Comparison of ENCODE assay signal across 31 cellular contexts in genomic region chr6:105886066-105886811, GRCh38.
A peak's percentile ranks its signal among the peaks of the same experiment; 100 is the strongest.
DNase-seq lines count a peak whose midpoint lies in the region; ATAC-seq and TF ChIP-seq lines count a peak whose summit lies in the region.
"Had no signal": no experiment of that assay in that cellular context is flagged by ENCODE, and none has a peak within 500 bp of the region (broad histone marks: within the 10 kb centered on the region; RNA-seq: fewer than 3 reads in every experiment).

No MANE protein-coding gene starts in this region.

- H3K36me3 ChIP-seq in body of pancreas (replicated peaks in 1 of 2; ENCODE audit: insufficient read depth in 1 of 2, low read depth in 2 of 2) = no peaks in the 10 kb centered on the region
- H3K36me3 ChIP-seq: brain microvascular endothelial cell, colonic mucosa, stomach had no signal

- peaks cover 15% of the 10 kb centered on the region for H3K4me1 ChIP-seq in body of pancreas
- H3K4me1 ChIP-seq: colonic mucosa had no signal

- no peaks in the 10 kb centered on the region for H3K27me3 Mint-ChIP-seq in T-helper 2 cell treated with Interferon-gamma antibody and Interleukin-4, amounts not matched to agents 5 μg/mL and 100 μg/mL, for 36 hours (ENCODE audit: low read depth)
- peaks cover 38% of the 10 kb centered on the region for H3K27me3 Mint-ChIP-seq in activated T-cell treated with anti-CD3 and anti-CD28 coated beads, Interleukin-2, amount 50 U/mL, for 72 hours (ENCODE audit: low read depth)
- H3K27me3 Mint-ChIP-seq in CD4-positive, alpha-beta T cell = peaks cover 15% of the 10 kb centered on the region
- H3K27me3 Mint-ChIP-seq: type B pancreatic cell had no signal

- H3K27me3 ChIP-seq in HL-60 (ENCODE audit: insufficient read depth, poor library complexity, severe bottlenecking) (no peaks in the 10 kb centered on the region), body of pancreas (no peaks in the 10 kb centered on the region)
- no peaks in the 10 kb centered on the region for H3K27me3 ChIP-seq in CD4-positive, alpha-beta T cell (ENCODE audit: control insufficient read depth, insufficient read depth, low read length)
- H3K27me3 ChIP-seq: brain microvascular endothelial cell, colonic mucosa, stomach had no signal

- CTCF ChIA-PET in CD4-positive, alpha-beta T cell (lab: Charles Lee) = no interaction called here

- no peaks in the 10 kb centered on the region for H3K36me3 Mint-ChIP-seq in T-helper 2 cell treated with Interferon-gamma antibody and Interleukin-4, amounts not matched to agents 5 μg/mL and 100 μg/mL, for 36 hours (ENCODE audit: low read depth)
- H3K36me3 Mint-ChIP-seq in stimulated activated effector memory CD8-positive, alpha-beta T cell treated with anti-CD3 and anti-CD28 coated beads, Interleukin-12 subunit alpha, Interleukin-12 subunit beta, amount 100 ng/mL, for 72 hours = peaks cover 6% of the 10 kb centered on the region
- no peaks in the 10 kb centered on the region for H3K36me3 Mint-ChIP-seq in activated T-cell treated with anti-CD3 and anti-CD28 coated beads, Interleukin-2, amount 50 U/mL, for 72 hours (ENCODE audit: insufficient read depth in 2 of 2)
- no peaks in the 10 kb centered on the region for H3K36me3 Mint-ChIP-seq in CD4-positive, alpha-beta T cell (ENCODE audit: low read depth)
- H3K36me3 Mint-ChIP-seq: mesothelial cell of epicardium, natural killer cell, T-cell, type B pancreatic cell had no signal

- peak overlapping the region; percentile 22 for H3K4me3 Mint-ChIP-seq in T-helper 2 cell treated with Interferon-gamma antibody and Interleukin-4, amounts not matched to agents 5 μg/mL and 100 μg/mL, for 36 hours
- H3K4me3 Mint-ChIP-seq in stimulated activated effector memory CD8-positive, alpha-beta T cell treated with anti-CD3 and anti-CD28 coated beads, Interleukin-12 subunit alpha, Interleukin-12 subunit beta, amount 100 ng/mL, for 72 hours = no peak overlapping the region
- no peak overlapping the region for H3K4me3 Mint-ChIP-seq in activated T-cell treated with anti-CD3 and anti-CD28 coated beads, Interleukin-2, amount 50 U/mL, for 72 hours
- no peak overlapping the region for H3K4me3 Mint-ChIP-seq in CD4-positive, alpha-beta T cell
- H3K4me3 Mint-ChIP-seq: mesothelial cell of epicardium, natural killer cell, T-cell, type B pancreatic cell had no signal

- TF ChIP-seq POLR2A in body of pancreas (IDR thresholded peaks at IDR 0.05) = no peak

- H3K27ac ChIP-seq in HL-60 (replicated peaks) (0 out of 2 replicates have a peak overlapping the region, but pooled peaks have one; percentile 1), body of pancreas (peak overlapping the region in 1 of 4 donors; percentile 25)
- H3K27ac ChIP-seq in CD4-positive, alpha-beta T cell (ENCODE audit: low read depth, low read length) = no peak overlapping the region
- H3K27ac ChIP-seq: brain microvascular endothelial cell, C4-2B, colonic mucosa, KMS-11, PC-9, stomach, VCaP had no signal

- H3K4me3 ChIP-seq in HL-60 (replicated peaks; ENCODE audit: insufficient read depth, low read length) = no peak overlapping the region
- no peak overlapping the region for H3K4me3 ChIP-seq in body of pancreas
- H3K4me3 ChIP-seq: colonic mucosa, GM12878, PC-9, stomach had no signal

- H3K4me1 Mint-ChIP-seq in T-helper 2 cell treated with Interferon-gamma antibody and Interleukin-4, amounts not matched to agents 5 μg/mL and 100 μg/mL, for 36 hours (ENCODE audit: low read depth) = peaks cover 49% of the 10 kb centered on the region
- peaks cover 42% of the 10 kb centered on the region for H3K4me1 Mint-ChIP-seq in stimulated activated effector memory CD8-positive, alpha-beta T cell treated with anti-CD3 and anti-CD28 coated beads, Interleukin-12 subunit alpha, Interleukin-12 subunit beta, amount 100 ng/mL, for 72 hours
- peaks cover 35% of the 10 kb centered on the region for H3K4me1 Mint-ChIP-seq in activated T-cell treated with anti-CD3 and anti-CD28 coated beads, Interleukin-2, amount 50 U/mL, for 72 hours (ENCODE audit: low read depth)
- H3K4me1 Mint-ChIP-seq in CD4-positive, alpha-beta T cell (ENCODE audit: low read depth) = no peaks in the 10 kb centered on the region
- H3K4me1 Mint-ChIP-seq: mesothelial cell of epicardium had no signal

- TF ChIP-seq CTCF in HL-60 (IDR thresholded peaks at IDR 0.05; ENCODE audit: insufficient read depth, low read length) (no peak), body of pancreas (IDR thresholded peaks at IDR 0.05) (no peak)
- no peak for TF ChIP-seq CTCF in CD4-positive, alpha-beta T cell (IDR thresholded peaks at IDR 0.05)

- intact Hi-C loops in body of pancreas (cut with DNase I) = no loop called here
- intact Hi-C loops in CD4-positive, alpha-beta T cell (cut with DNase I, micrococcal nuclease) = no loop called here

- H3K9me3 ChIP-seq in body of pancreas = no peaks in the 10 kb centered on the region
- no peaks in the 10 kb centered on the region for H3K9me3 ChIP-seq in CD4-positive, alpha-beta T cell (ENCODE audit: control insufficient read depth, low read length)
- H3K9me3 ChIP-seq: colonic mucosa, stomach had no signal

- H3K27ac Mint-ChIP-seq in T-helper 2 cell treated with Interferon-gamma antibody and Interleukin-4, amounts not matched to agents 5 μg/mL and 100 μg/mL, for 36 hours = peak overlapping the region; percentile 38
- peak overlapping the region; percentile 46 for H3K27ac Mint-ChIP-seq in stimulated activated effector memory CD8-positive, alpha-beta T cell treated with anti-CD3 and anti-CD28 coated beads, Interleukin-12 subunit alpha, Interleukin-12 subunit beta, amount 100 ng/mL, for 72 hours
- H3K27ac Mint-ChIP-seq in activated T-cell treated with anti-CD3 and anti-CD28 coated beads, Interleukin-2, amount 50 U/mL, for 72 hours = no peak overlapping the region
- H3K27ac Mint-ChIP-seq in CD4-positive, alpha-beta T cell = no peak overlapping the region
- H3K27ac Mint-ChIP-seq: mesothelial cell of epicardium, natural killer cell, T-cell, type B pancreatic cell had no signal

- 11 to 17% methylated on average over 7 of the region's 7 CpGs for WGBS in body of pancreas, 2 donors

- H3K9me3 Mint-ChIP-seq in T-helper 2 cell treated with Interferon-gamma antibody and Interleukin-4, amounts not matched to agents 5 μg/mL and 100 μg/mL, for 36 hours = no peaks in the 10 kb centered on the region
- H3K9me3 Mint-ChIP-seq in stimulated activated effector memory CD8-positive, alpha-beta T cell treated with anti-CD3 and anti-CD28 coated beads, Interleukin-12 subunit alpha, Interleukin-12 subunit beta, amount 100 ng/mL, for 72 hours = no peaks in the 10 kb centered on the region
- no peaks in the 10 kb centered on the region for H3K9me3 Mint-ChIP-seq in activated T-cell treated with anti-CD3 and anti-CD28 coated beads, Interleukin-2, amount 50 U/mL, for 72 hours
- peaks cover 1% of the 10 kb centered on the region for H3K9me3 Mint-ChIP-seq in CD4-positive, alpha-beta T cell
- H3K9me3 Mint-ChIP-seq: natural killer cell had no signal

- POLR2A ChIA-PET in CD4-positive, alpha-beta T cell (lab: Charles Lee) = no interaction called here

- no peak for DNase-seq in T-helper 2 cell treated with Interferon-gamma antibody and Interleukin-4, amounts not matched to agents 5 μg/mL and 100 μg/mL, for 36 hours (ENCODE audit: low spot score)
- DNase-seq in T-helper 2 cell = no peak
- DNase-seq in HL-60 (ENCODE audit: low read depth in 1 of 2, low spot score in 1 of 2) = no peak
- peak in 2 of 4 donors; percentile 31 to 45 for DNase-seq in body of pancreas
- no peak for DNase-seq in stimulated activated effector memory CD8-positive, alpha-beta T cell treated with anti-CD3 and anti-CD28 coated beads, Interleukin-12 subunit alpha, Interleukin-12 subunit beta, amount 100 ng/mL, for 72 hours (ENCODE audit: low spot score in 2 of 2)
- DNase-seq in activated T-cell treated with anti-CD3 and anti-CD28 coated beads, Interleukin-2, amount 50 U/mL, for 72 hours = no peak
- DNase-seq in CD4-positive, alpha-beta T cell = no peak
- DNase-seq: activated CD4-positive, alpha-beta T cell treated with anti-CD3 and anti-CD28 coated beads, Interleukin-2, amount 50 U/mL, for 1 hour; activated CD8-positive, alpha-beta memory T cell treated with anti-CD3 and anti-CD28 coated beads, Interleukin-2, amount 50 U/mL, for 48 hours; activated effector memory CD4-positive, alpha-beta T cell treated with Interleukin-2 at 50 U/mL for 16 hours; brain microvascular endothelial cell; colonic mucosa; DMS153; left colon; natural killer cell; NCI-H1092; NCI-H2029; NCI-H226; NCI-H774; PC-9; right cardiac atrium; SHP77; stomach; T-cell had no signal

- ATAC-seq in body of pancreas = peak; percentile 78
- ATAC-seq in stimulated activated effector memory CD8-positive, alpha-beta T cell treated with anti-CD3 and anti-CD28 coated beads, Interleukin-12 subunit alpha, Interleukin-12 subunit beta, amount 100 ng/mL, for 72 hours = no peak
- ATAC-seq in activated T-cell treated with anti-CD3 and anti-CD28 coated beads, Interleukin-2, amount 50 U/mL, for 72 hours (replicated peaks in 1 of 2) = no peak
- no peak for ATAC-seq in GM21447 (IDR thresholded peaks at IDR 0.05; ENCODE audit: unreplicated experiment)
- no peak for ATAC-seq in CD4-positive, alpha-beta T cell (ENCODE audit: poor library complexity)
- ATAC-seq: left colon, natural killer cell, right cardiac atrium, T-cell had no signal

Comparison
In these comparisons a context has a peak if more than half of its experiments do, and no peak if none do; other contexts are left out.
1. H3K27ac Mint-ChIP-seq: peak in T-helper 2 cell treated with Interferon-gamma antibody and Interleukin-4, amounts not matched to agents 5 μg/mL and 100 μg/mL, for 36 hours (single experiment) and stimulated activated effector memory CD8-positive, alpha-beta T cell treated with anti-CD3 and anti-CD28 coated beads, Interleukin-12 subunit alpha, Interleukin-12 subunit beta, amount 100 ng/mL, for 72 hours (single experiment); none in activated T-cell treated with anti-CD3 and anti-CD28 coated beads, Interleukin-2, amount 50 U/mL, for 72 hours (single experiment) and CD4-positive, alpha-beta T cell (single experiment).